In the genomic region with DNA sequence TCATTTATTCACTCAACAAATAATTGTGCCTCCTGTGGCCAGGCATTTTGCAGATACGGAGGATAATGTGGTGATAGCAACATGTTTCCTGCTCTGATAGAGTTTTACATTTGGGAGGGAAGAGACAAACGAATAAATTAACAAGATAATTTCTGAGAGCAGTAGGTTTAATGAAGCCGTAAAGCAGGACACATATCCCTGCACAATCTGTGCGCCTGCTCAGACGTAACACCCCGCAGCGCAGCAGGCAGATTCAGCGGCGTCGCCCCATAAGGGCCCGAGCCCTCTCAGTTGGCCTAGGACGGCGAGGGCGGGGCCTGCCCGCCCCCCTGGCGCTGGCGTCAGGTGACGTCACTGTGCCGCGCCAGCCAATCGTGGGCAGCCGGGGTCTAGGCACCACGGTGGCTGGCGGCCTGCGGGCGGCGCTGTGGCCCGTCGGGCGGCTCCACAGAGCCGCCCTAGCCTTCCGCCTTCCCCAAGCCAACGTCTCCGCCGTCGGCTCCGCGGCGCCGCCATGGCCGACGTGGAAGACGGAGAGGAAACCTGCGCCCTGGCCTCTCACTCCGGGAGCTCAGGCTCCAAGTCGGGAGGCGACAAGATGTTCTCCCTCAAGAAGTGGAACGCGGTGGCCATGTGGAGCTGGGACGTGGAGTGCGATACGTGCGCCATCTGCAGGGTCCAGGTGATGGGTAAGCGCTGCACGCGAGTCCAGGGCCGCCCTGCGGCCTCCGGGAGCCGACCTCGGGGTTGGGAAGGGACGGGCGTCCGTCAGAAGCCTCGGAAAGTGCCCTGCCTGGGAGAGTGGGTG, we compare ENCODE assay signal across 8 cellular contexts. TPM values are rescaled to one million over a fixed set of nuclear protein-coding genes. Genes with fewer than 3 reads are reported as not detected.
DNase-seq lines count a peak whose midpoint lies in the region; ATAC-seq, FAIRE-seq and TF ChIP-seq lines count a peak whose summit lies in the region.

RNF7 (plus strand) TSS at position 471 of the 808 bp plus-strand sequence; CDS start at position 515, 44 bp downstream.

- peak within 1 kb of the TSS; percentile 84 for H3K27ac ChIP-seq in RWPE2 (ENCODE audit: poor library complexity, severe bottlenecking)

- intact Hi-C loops in activated T-helper 2 cell treated with anti-CD3 and anti-CD28 coated beads, Interferon-gamma antibody, Interleukin-2, Interleukin-4, amounts not matched to agents 10 μg/mL and 5 μg/mL and 100 μg/mL, durations not matched to agents 14 hours and 24 hours and 36 hours (cut with micrococcal nuclease), result loop anchor here (1.0 to 10.0 kb wide), 9 partner anchors 58 to 709 kb away; partner anchors contain the start of genes ATP1B3 and GK5

- H3K36me3 Mint-ChIP-seq in activated T-helper 2 cell treated with anti-CD3 and anti-CD28 coated beads, Interferon-gamma antibody, Interleukin-2, Interleukin-4, amounts not matched to agents 10 μg/mL and 5 μg/mL and 100 μg/mL, durations not matched to agents 14 hours and 24 hours and 36 hours (ENCODE audit: low read depth), result peaks cover 27% of the 10 kb centered on the region
- H3K36me3 Mint-ChIP-seq in natural killer cell treated with Interleukin-12 subunit alpha and Interleukin-12 subunit beta and Interleukin-15 and Interleukin-18, amount 100 ng/mL, for 72 hours, result peaks cover 7% of the 10 kb centered on the region

- peak; percentile 95 for ATAC-seq in RWPE2 (ENCODE audit: low read depth)
- ATAC-seq in natural killer cell treated with Interleukin-12 subunit alpha and Interleukin-12 subunit beta and Interleukin-15 and Interleukin-18, amount 100 ng/mL, for 72 hours, result peak; percentile 99
- peak; percentile 97 for ATAC-seq in stimulated activated naive CD8-positive, alpha-beta T cell treated with anti-CD3 and anti-CD28 coated beads, Interleukin-15, Interleukin-2, amounts not matched to agents 100 U/mL and 50 U/mL, for 24 hours

- no peaks in the 10 kb centered on the region for H3K27me3 ChIP-seq in RWPE2 (ENCODE audit: insufficient read depth, poor library complexity, severe bottlenecking)

- no peaks in the 10 kb centered on the region for H3K4me1 ChIP-seq in ES-I3 (ENCODE audit: insufficient read depth, low read length)
- peaks cover 14% of the 10 kb centered on the region for H3K4me1 ChIP-seq in RWPE2 (ENCODE audit: insufficient read depth, poor library complexity, severe bottlenecking)

- H3K9ac ChIP-seq in ES-I3 (ENCODE audit: low read depth, low read length), result peak within 1 kb of the TSS; percentile 97

- no peaks in the 10 kb centered on the region for H3K9me3 ChIP-seq in ES-I3 (ENCODE audit: control insufficient read depth, insufficient read depth, low read length)
- H3K9me3 ChIP-seq in RWPE2 (ENCODE audit: severe bottlenecking), result no peaks in the 10 kb centered on the region

- H3K27ac Mint-ChIP-seq in activated T-helper 2 cell treated with anti-CD3 and anti-CD28 coated beads, Interferon-gamma antibody, Interleukin-2, Interleukin-4, amounts not matched to agents 10 μg/mL and 5 μg/mL and 100 μg/mL, durations not matched to agents 14 hours and 24 hours and 36 hours, result peak within 1 kb of the TSS; percentile 99
- H3K27ac Mint-ChIP-seq in natural killer cell treated with Interleukin-12 subunit alpha and Interleukin-12 subunit beta and Interleukin-15 and Interleukin-18, amount 100 ng/mL, for 72 hours, result peak within 1 kb of the TSS; percentile 94 to 97

- H3K4me3 ChIP-seq in RWPE2 (ENCODE audit: severe bottlenecking), result peak within 1 kb of the TSS; percentile 86

- peaks cover 21% of the 10 kb centered on the region for H3K4me1 Mint-ChIP-seq in activated T-helper 2 cell treated with anti-CD3 and anti-CD28 coated beads, Interferon-gamma antibody, Interleukin-2, Interleukin-4, amounts not matched to agents 10 μg/mL and 5 μg/mL and 100 μg/mL, durations not matched to agents 14 hours and 24 hours and 36 hours (ENCODE audit: low read depth)
- peaks cover 11 to 23% of the 10 kb centered on the region in 2 donors for H3K4me1 Mint-ChIP-seq in natural killer cell treated with Interleukin-12 subunit alpha and Interleukin-12 subunit beta and Interleukin-15 and Interleukin-18, amount 100 ng/mL, for 72 hours (ENCODE audit: low read depth in 2 of 2)

- no peaks in the 10 kb centered on the region for H3K36me3 ChIP-seq in ES-I3 (ENCODE audit: insufficient read depth, low read length)
- H3K36me3 ChIP-seq in RWPE2 (ENCODE audit: low read depth), result peaks cover 26% of the 10 kb centered on the region

- H3K9me3 Mint-ChIP-seq in activated T-helper 2 cell treated with anti-CD3 and anti-CD28 coated beads, Interferon-gamma antibody, Interleukin-2, Interleukin-4, amounts not matched to agents 10 μg/mL and 5 μg/mL and 100 μg/mL, durations not matched to agents 14 hours and 24 hours and 36 hours, result no peaks in the 10 kb centered on the region
- H3K9me3 Mint-ChIP-seq in natural killer cell treated with Interleukin-12 subunit alpha and Interleukin-12 subunit beta and Interleukin-15 and Interleukin-18, amount 100 ng/mL, for 72 hours, result no peaks in the 10 kb centered on the region

- H3K27me3 Mint-ChIP-seq in activated T-helper 2 cell treated with anti-CD3 and anti-CD28 coated beads, Interferon-gamma antibody, Interleukin-2, Interleukin-4, amounts not matched to agents 10 μg/mL and 5 μg/mL and 100 μg/mL, durations not matched to agents 14 hours and 24 hours and 36 hours (ENCODE audit: low read depth), result peaks cover 3% of the 10 kb centered on the region
- H3K27me3 Mint-ChIP-seq in natural killer cell treated with Interleukin-12 subunit alpha and Interleukin-12 subunit beta and Interleukin-15 and Interleukin-18, amount 100 ng/mL, for 72 hours, result peaks cover 7 to 8% of the 10 kb centered on the region in 2 donors

- TF ChIP-seq POLR2A in H54 (IDR thresholded peaks at IDR 0.05; ENCODE audit: low read depth, low read length), result no peak; the same call in 1 of the 2 replicates

- peak; percentile 93 for FAIRE-seq in H54 (lab: Jason Lieb, UNC)

- peak; percentile 88 for DNase-seq in H54 (ENCODE audit: insufficient read length, low spot score)
- DNase-seq in LoVo (ENCODE audit: low spot score), result peak; percentile 97
- peak; percentile 89 for DNase-seq in RWPE2 (ENCODE audit: low spot score)
- DNase-seq in activated T-helper 2 cell treated with anti-CD3 and anti-CD28 coated beads, Interferon-gamma antibody, Interleukin-2, Interleukin-4, amounts not matched to agents 10 μg/mL and 5 μg/mL and 100 μg/mL, durations not matched to agents 14 hours and 24 hours and 36 hours (ENCODE audit: low spot score), result peak; percentile 96
- DNase-seq in fibroblast of peridontal ligament (ENCODE audit: extremely low read depth), result peak; percentile 92
- DNase-seq in natural killer cell treated with Interleukin-12 subunit alpha and Interleukin-12 subunit beta and Interleukin-15 and Interleukin-18, amount 100 ng/mL, for 72 hours (ENCODE audit: low spot score), result peak; percentile 97
- DNase-seq in stimulated activated naive CD8-positive, alpha-beta T cell treated with anti-CD3 and anti-CD28 coated beads, Interleukin-15, Interleukin-2, amounts not matched to agents 100 U/mL and 50 U/mL, for 24 hours, result peak; percentile 97

- peak within 1 kb of the TSS; percentile 99 for H3K4me3 Mint-ChIP-seq in activated T-helper 2 cell treated with anti-CD3 and anti-CD28 coated beads, Interferon-gamma antibody, Interleukin-2, Interleukin-4, amounts not matched to agents 10 μg/mL and 5 μg/mL and 100 μg/mL, durations not matched to agents 14 hours and 24 hours and 36 hours (ENCODE audit: low read depth)
- H3K4me3 Mint-ChIP-seq in natural killer cell treated with Interleukin-12 subunit alpha and Interleukin-12 subunit beta and Interleukin-15 and Interleukin-18, amount 100 ng/mL, for 72 hours, result peak within 1 kb of the TSS; percentile 100

- peak; percentile 99 for TF ChIP-seq CTCF in RWPE2 (IDR thresholded peaks at IDR 0.05; ENCODE audit: poor library complexity, severe bottlenecking)

RNA-seq across cellular contexts. Expression of gene RNF7, which starts in this region (rescaled TPM):
- 70.8 and 74.8 TPM in 2 replicates for total RNA-seq in activated T-helper 2 cell treated with anti-CD3 and anti-CD28 coated beads, Interferon-gamma antibody, Interleukin-2, Interleukin-4, amounts not matched to agents 10 μg/mL and 5 μg/mL and 100 μg/mL, durations not matched to agents 14 hours and 24 hours and 36 hours
- 10 to 100 TPM; 66.3 to 82.8 TPM for total RNA-seq in natural killer cell treated with Interleukin-12 subunit alpha and Interleukin-12 subunit beta and Interleukin-15 and Interleukin-18, amount 100 ng/mL, for 72 hours

Comparison
In these comparisons a context has a peak if more than half of its experiments do, and no peak if none do; other contexts are left out.
1. Peak in every context shown above with its lines: DNase-seq, ATAC-seq, H3K4me3 ChIP-seq and H3K27ac ChIP-seq.